ENCODE assay signal across 13 cellular contexts in genomic region chr13:30345426-30346100, GRCh38.
"Had no signal": no experiment of that assay in that cellular context is flagged by ENCODE, and none has a peak within 500 bp of the region (broad histone marks: within the 10 kb centered on the region; RNA-seq: fewer than 3 reads in every experiment).

No MANE protein-coding gene starts in this region.

- H3K27me3 Mint-ChIP-seq: dendritic cell treated with granulocyte-macrophage colony-stimulating factor and Interleukin-4, amounts not matched to agents 40 ng/mL and 50 ng/mL, for 4 days; memory B cell; stimulated activated naive B cell treated with anti-CD40 and anti-IgM and Interleukin-4, amounts not matched to agents 10 μg/mL and 1 μg/mL and 100 μg/mL, for 72 hours had no signal

- H3K27me3 ChIP-seq: adrenal gland, ascending aorta, brain microvascular endothelial cell, gastroesophageal sphincter, testis, vagina had no signal

- H3K9me3 Mint-ChIP-seq: dendritic cell treated with granulocyte-macrophage colony-stimulating factor and Interleukin-4, amounts not matched to agents 40 ng/mL and 50 ng/mL, for 4 days; memory B cell; stimulated activated naive B cell treated with anti-CD40 and anti-IgM and Interleukin-4, amounts not matched to agents 10 μg/mL and 1 μg/mL and 100 μg/mL, for 72 hours had no signal

- H3K4me3 ChIP-seq: adrenal gland, ascending aorta, gastroesophageal sphincter, smooth muscle cell, testis, vagina had no signal

- ATAC-seq: gastroesophageal sphincter, sciatic nerve had no signal

- H3K36me3 ChIP-seq: adrenal gland, ascending aorta, brain microvascular endothelial cell, gastroesophageal sphincter, vagina had no signal

- DNase-seq: brain microvascular endothelial cell, caudate nucleus, testis, trophoblast cell had no signal

- H3K4me3 Mint-ChIP-seq: dendritic cell treated with granulocyte-macrophage colony-stimulating factor and Interleukin-4, amounts not matched to agents 40 ng/mL and 50 ng/mL, for 4 days had no signal

- H3K27ac ChIP-seq: adrenal gland, ascending aorta, brain microvascular endothelial cell, gastroesophageal sphincter, testis, vagina had no signal

- H3K9me3 ChIP-seq: adrenal gland, ascending aorta, gastroesophageal sphincter, testis, vagina had no signal

- H3K27ac Mint-ChIP-seq: dendritic cell treated with granulocyte-macrophage colony-stimulating factor and Interleukin-4, amounts not matched to agents 40 ng/mL and 50 ng/mL, for 4 days; memory B cell had no signal

- H3K36me3 Mint-ChIP-seq: stimulated activated naive B cell treated with anti-CD40 and anti-IgM and Interleukin-4, amounts not matched to agents 10 μg/mL and 1 μg/mL and 100 μg/mL, for 72 hours had no signal
